In genomic region chr3:32082727-32083126, GRCh38 we compare ENCODE assay signal across 15 cellular contexts. TPM values are rescaled to one million over a fixed set of nuclear protein-coding genes. Genes with fewer than 3 reads are reported as not detected.
DNase-seq lines count a peak whose midpoint lies in the region; ATAC-seq and TF ChIP-seq lines count a peak whose summit lies in the region.
"Had no signal": no experiment of that assay in that cellular context is flagged by ENCODE, and none has a peak within 500 bp of the region (broad histone marks: within the 10 kb centered on the region; RNA-seq: fewer than 3 reads in every experiment).

No MANE protein-coding gene starts in this region.

- H3K9me3 ChIP-seq in mucosa of descending colon (peaks cover 4% of the 10 kb centered on the region), tibial artery (no peaks in the 10 kb centered on the region)
- H3K9me3 ChIP-seq: HAP-1 had no signal

- H3K4me3 ChIP-seq in LNCaP clone FGC (ENCODE audit: low read depth, low read length) (no peak overlapping the region), choroid plexus epithelial cell (ENCODE audit: low read depth, low read length) (no peak overlapping the region), mucosa of descending colon (no peak overlapping the region), tibial artery (no peak overlapping the region)
- H3K4me3 ChIP-seq: HAP-1 had no signal

- intact Hi-C loops in mucosa of descending colon (cut with DNase I, micrococcal nuclease) (no loop called here), tibial artery (cut with DNase I; ENCODE audit: low total_unique reads) (no loop called here)

- no peaks in the 10 kb centered on the region for H3K36me3 ChIP-seq in mucosa of descending colon (ENCODE audit: low read depth)
- no peaks in the 10 kb centered on the region for H3K36me3 ChIP-seq in tibial artery
- H3K36me3 ChIP-seq: HAP-1 had no signal

- ATAC-seq in mucosa of descending colon = peak; percentile 92
- ATAC-seq: esophagus mucosa, SK-N-SH treated with all-trans-retinoic acid at 6 μM for 48 hours had no signal

- 0 out of 2 replicates have a peak, but pooled peaks have one; percentile 15 for TF ChIP-seq CTCF in LNCaP clone FGC (IDR thresholded peaks at IDR 0.05; ENCODE audit: control insufficient read depth, extremely low read depth, insufficient read depth)
- no peak for TF ChIP-seq CTCF in choroid plexus epithelial cell (conservative IDR thresholded peaks at IDR 0.05; ENCODE audit: low read depth, low read length)
- no peak for TF ChIP-seq CTCF in mucosa of descending colon (IDR thresholded peaks at IDR 0.05)
- no peak for TF ChIP-seq CTCF in tibial artery (IDR thresholded peaks at IDR 0.05)

- peak; percentile 60 for DNase-seq in LNCaP clone FGC (ENCODE audit: low read depth)
- peak; percentile 18 for DNase-seq in choroid plexus epithelial cell (ENCODE audit: low read depth)
- DNase-seq in mucosa of descending colon = peak in 1 of 3 donors; percentile 72
- DNase-seq in tibial artery = peak; percentile 24 to 70
- no peak for DNase-seq in NCI-H1436 (lab: John Stamatoyannopoulos, UW)
- DNase-seq in activated effector memory CD4-positive, alpha-beta T cell treated with anti-CD3 and anti-CD28 coated beads, Interleukin-2, amount 50 U/mL, for 16 hours = no peak
- no peak for DNase-seq in KG1 (lab: John Stamatoyannopoulos, UW)
- DNase-seq: CD8-positive, alpha-beta memory T cell; cortex of kidney; mesendoderm; MM.1S had no signal

- H3K4me1 ChIP-seq in mucosa of descending colon (ENCODE audit: low read depth) (peaks cover 10% of the 10 kb centered on the region), tibial artery (peaks cover 0 to 40% (median 12%) of the 10 kb centered on the region in 4 donors)

- peak overlapping the region; percentile 72 to 74 for H3K27ac ChIP-seq in tibial artery
- H3K27ac ChIP-seq: HL-60 had no signal

- H3K27me3 ChIP-seq in tibial artery = no peaks in the 10 kb centered on the region

RNA-seq across cellular contexts. Expression of gene GPD1L, which starts 23.7 kb away (rescaled TPM):
- total RNA-seq in mucosa of descending colon = 100 to 1,000 TPM in 1 of 3 donors, 10 to 100 TPM in 2; 57.6 to 122 (median 72.1) TPM

Comparison
In these comparisons a context has a peak if more than half of its experiments do, and no peak if none do; other contexts are left out.
1. DNase-seq: peak in LNCaP clone FGC (single experiment), choroid plexus epithelial cell (single experiment) and tibial artery (2 of 2); none in NCI-H1436 (single experiment), activated effector memory CD4-positive, alpha-beta T cell treated with anti-CD3 and anti-CD28 coated beads, Interleukin-2, amount 50 U/mL, for 16 hours (single experiment) and KG1 (single experiment).